Comparison of ENCODE assay signal across 11 cellular contexts in the genomic region with DNA sequence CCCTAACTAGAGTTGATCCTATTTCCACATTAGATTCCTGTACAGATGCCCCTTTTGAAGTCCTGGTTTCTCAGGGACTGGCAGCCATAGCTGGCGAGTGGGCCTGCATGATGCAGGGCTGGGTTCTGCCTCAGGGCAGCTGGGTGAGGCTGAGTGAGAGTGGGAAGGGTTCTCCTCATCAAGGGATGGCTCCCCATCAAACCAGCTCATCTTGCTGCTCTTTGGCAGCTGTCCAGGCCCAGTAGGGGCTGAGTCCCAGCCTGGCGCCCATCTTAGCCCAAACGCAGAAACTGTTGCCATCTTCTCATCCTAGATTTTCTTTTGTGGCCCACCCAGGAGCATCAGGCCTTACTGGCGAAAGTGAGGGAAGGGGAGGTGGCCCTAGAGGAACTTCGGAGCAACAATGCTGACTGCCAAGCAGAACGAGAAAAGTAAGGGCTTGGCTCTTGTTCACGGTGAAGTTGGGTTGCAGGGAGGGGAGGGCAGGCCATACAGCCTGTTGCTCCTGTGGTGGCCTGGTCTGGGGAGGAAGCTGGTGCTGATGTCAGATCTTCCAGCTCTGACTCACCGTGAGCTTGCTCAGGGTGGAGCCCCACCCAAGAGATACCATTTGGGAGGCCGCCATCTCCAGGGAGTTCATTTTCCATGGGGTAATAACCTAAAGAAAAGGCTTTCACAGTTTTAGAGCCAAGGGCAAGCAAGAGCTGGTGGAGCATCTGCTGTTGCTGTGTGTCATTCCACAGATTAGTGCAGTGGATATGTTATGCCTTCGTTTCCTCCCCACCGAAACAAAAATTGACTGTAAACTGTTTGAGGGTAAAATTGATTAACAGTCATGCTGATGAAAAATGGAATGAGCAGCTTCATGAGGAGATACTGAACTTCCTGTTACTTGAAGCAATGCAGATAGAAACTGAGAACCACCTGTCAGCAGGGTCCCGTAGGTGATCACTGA. TPM values are rescaled to one million over a fixed set of nuclear protein-coding genes. Genes with fewer than 3 reads are reported as not detected.
A peak's percentile ranks its signal among the peaks of the same experiment; 100 is the strongest.
DNase-seq lines count a peak whose midpoint lies in the region; ATAC-seq and TF ChIP-seq lines count a peak whose summit lies in the region.
"Had no signal": no experiment of that assay in that cellular context is flagged by ENCODE, and none has a peak within 500 bp of the region (broad histone marks: within the 10 kb centered on the region; RNA-seq: fewer than 3 reads in every experiment).

No MANE protein-coding gene starts in this region.

- ATAC-seq in HCT116 (peak; percentile 90), lung (ENCODE audit: insufficient read depth, low FRiP score) (peak; percentile 53), GM21723 (IDR thresholded peaks at IDR 0.05; ENCODE audit: unreplicated experiment) (no peak)
- peak; percentile 97 for ATAC-seq in activated naive CD8-positive, alpha-beta T cell treated with anti-CD3 and anti-CD28 coated beads, Interleukin-2, amount 50 U/mL, for 24 hours
- ATAC-seq: Panc1 had no signal

- POLR2A ChIA-PET in HCT116 (lab: Charles Lee), result interaction anchor here (1.3 kb wide), 1 partner anchor 26 kb away, joined by 3 read pairs; no protein-coding TSS in a partner anchor

- no peaks in the 10 kb centered on the region for H3K27me3 Mint-ChIP-seq in activated naive CD8-positive, alpha-beta T cell treated with anti-CD3 and anti-CD28 coated beads, Interleukin-2, amount 50 U/mL, for 24 hours
- H3K27me3 Mint-ChIP-seq: activated naive CD8-positive, alpha-beta T cell had no signal

- no peaks in the 10 kb centered on the region for H3K79me2 ChIP-seq in HCT116 (ENCODE audit: insufficient read depth, low read length)

- CTCF ChIA-PET in HCT116 (lab: Charles Lee), result interaction anchor here (1.1 kb wide), 1 partner anchor 19 kb away, joined by 3 read pairs; no protein-coding TSS in a partner anchor

- no peaks in the 10 kb centered on the region for H3K9me3 ChIP-seq in HCT116 (ENCODE audit: control insufficient read depth in 1 of 2, insufficient read depth in 1 of 2, low read depth in 1 of 2, low read length in 2 of 2)
- no peaks in the 10 kb centered on the region for H3K9me3 ChIP-seq in lung (ENCODE audit: control insufficient read depth in 2 of 2, insufficient read depth in 1 of 2, low read length in 1 of 2)

- H3K9me2 ChIP-seq in HCT116 (ENCODE audit: insufficient read depth), result no peaks in the 10 kb centered on the region

- 87 to 93% methylated on average over 12 of the region's 12 CpGs for WGBS in lung, 2 donors

- no peaks in the 10 kb centered on the region for H4K20me1 ChIP-seq in HCT116 (ENCODE audit: insufficient read depth)

- no peak for TF ChIP-seq RAD21 in HCT116 (IDR thresholded peaks at IDR 0.05; ENCODE audit: low read depth)

- H3K4me3 ChIP-seq in AG09309 (ENCODE audit: control insufficient read depth, low read depth, low read length) (no peak overlapping the region), HCT116 (replicated peaks in 1 of 2; ENCODE audit: low read depth in 1 of 2, low read length in 2 of 2) (peak overlapping the region in 1 of 2 experiments; percentile 16; a peak in 1 of 4 replicates), lung (no peak overlapping the region)

- peak overlapping the region; percentile 22; the same call in 1 of the 2 replicates for H3K27ac ChIP-seq in HCT116 (ENCODE audit: low read depth, low read length)
- no peak overlapping the region for H3K27ac ChIP-seq in lung (ENCODE audit: low read depth in 1 of 2, low read length in 1 of 2)

- H3K4me1 ChIP-seq in HCT116 (ENCODE audit: control insufficient read depth in 1 of 2, insufficient read depth in 2 of 2, low read length in 2 of 2) (peaks cover 4 to 42% of the 10 kb centered on the region in 2 experiments), lung (ENCODE audit: control insufficient read depth in 2 of 2, insufficient read depth in 2 of 2, low read length in 2 of 2) (no peaks in the 10 kb centered on the region)

- H3K4me1 Mint-ChIP-seq in activated naive CD8-positive, alpha-beta T cell treated with anti-CD3 and anti-CD28 coated beads, Interleukin-2, amount 50 U/mL, for 24 hours, result peaks cover 13% of the 10 kb centered on the region

- TSS peak; percentile 45 for BruUV-seq in HCT116 (replicated peaks; lab: Mats Ljungman, UMichigan)

- H3K9ac ChIP-seq in HCT116 (ENCODE audit: low read length), result peak overlapping the region; percentile 7; the same call in 1 of the 2 replicates

- no peaks in the 10 kb centered on the region for H3K9me3 Mint-ChIP-seq in activated naive CD8-positive, alpha-beta T cell treated with anti-CD3 and anti-CD28 coated beads, Interleukin-2, amount 50 U/mL, for 24 hours

- H3K36me3 Mint-ChIP-seq in activated naive CD8-positive, alpha-beta T cell treated with anti-CD3 and anti-CD28 coated beads, Interleukin-2, amount 50 U/mL, for 24 hours (ENCODE audit: low read depth), result no peaks in the 10 kb centered on the region

- H3K27me3 ChIP-seq in HCT116 (ENCODE audit: insufficient read depth, low read length) (no peaks in the 10 kb centered on the region), lung (ENCODE audit: control insufficient read depth, insufficient read depth) (no peaks in the 10 kb centered on the region)

- TF ChIP-seq POLR2A in HCT116 (IDR thresholded peaks at IDR 0.05; ENCODE audit: borderline replicate concordance, extremely low read depth, insufficient read depth, insufficient read length), result no peak

- RAD21 ChIA-PET in HCT116 (lab: Charles Lee; ENCODE audit: low non-redundant PET in 1 of 2, low total read pairs in 2 of 2, uncharacterized antibody in 2 of 2, unreplicated experiment in 2 of 2), result no interaction called here

- intact Hi-C loops in HCT116 (cut with micrococcal nuclease), result no loop called here

- H2AFZ ChIP-seq in HCT116 (ENCODE audit: low read depth, low read length, poor library complexity, severe bottlenecking), result no peak overlapping the region

- TF ChIP-seq CTCF in AG09309 (IDR thresholded peaks at IDR 0.05; ENCODE audit: control insufficient read depth, insufficient read depth, low read depth, low read length, missing control alignments) (no peak), HCT116 (IDR thresholded peaks at IDR 0.05 in 2 of 3, conservative IDR thresholded peaks at IDR 0.05 in 1 of 3; ENCODE audit: borderline replicate concordance in 1 of 3, insufficient read depth in 1 of 3, low read depth in 2 of 3, low read length in 2 of 3) (no peak), lung (IDR thresholded peaks at IDR 0.05; ENCODE audit: control extremely low read depth, extremely low read depth) (no peak)

- peak overlapping the region; percentile 16 for H3K27ac Mint-ChIP-seq in activated naive CD8-positive, alpha-beta T cell treated with anti-CD3 and anti-CD28 coated beads, Interleukin-2, amount 50 U/mL, for 24 hours
- H3K27ac Mint-ChIP-seq: activated naive CD8-positive, alpha-beta T cell had no signal

- peak; percentile 51 for DNase-seq in AG09309 (ENCODE audit: low read depth)
- peak; percentile 51 for DNase-seq in HCT116 (ENCODE audit: low read depth, low spot score)
- peak; percentile 50 for DNase-seq in activated naive CD8-positive, alpha-beta T cell treated with anti-CD3 and anti-CD28 coated beads, Interleukin-2, amount 50 U/mL, for 24 hours
- no peak for DNase-seq in lung (ENCODE audit: low spot score)
- DNase-seq in ecto neural progenitor cell (ENCODE audit: low spot score), result no peak
- DNase-seq in NCI-H2107 treated with DMSO at 0.1 percent for 48 hours (lab: John Stamatoyannopoulos, UW; ENCODE audit: unreplicated experiment), result no peak
- DNase-seq in HuH-7 (ENCODE audit: low spot score), result no peak
- DNase-seq: GDM1 had no signal

- H3K4me3 Mint-ChIP-seq in activated naive CD8-positive, alpha-beta T cell treated with anti-CD3 and anti-CD28 coated beads, Interleukin-2, amount 50 U/mL, for 24 hours, result no peak overlapping the region
- H3K4me3 Mint-ChIP-seq: activated naive CD8-positive, alpha-beta T cell had no signal

- H3K36me3 ChIP-seq in HCT116 (ENCODE audit: control insufficient read depth in 1 of 2, insufficient read depth in 2 of 2, low read length in 2 of 2), result peaks cover 0 to 9% of the 10 kb centered on the region in 2 experiments; a peak in 1 of 4 replicates
- peaks cover 0 to 14% of the 10 kb centered on the region in 2 donors for H3K36me3 ChIP-seq in lung (ENCODE audit: control insufficient read depth in 2 of 2, insufficient read depth in 2 of 2, low read length in 2 of 2)

- H3K4me2 ChIP-seq in HCT116 (ENCODE audit: low read length), result peak overlapping the region; percentile 59

TF ChIP-seq in HCT116, 20 proteins besides CTCF, POLR2A, EP300 and RAD21:
- TF ChIP-seq POLR2AphosphoS5 (IDR thresholded peaks at IDR 0.05; ENCODE audit: low read depth, low read length) (0 out of 2 replicates have a peak, but pooled peaks have one; percentile 26), SP1 (IDR thresholded peaks at IDR 0.05; ENCODE audit: low read depth) (peak; percentile 53), SIN3A (IDR thresholded peaks at IDR 0.05; ENCODE audit: low read depth) (no peak), YY1 (IDR thresholded peaks at IDR 0.05; ENCODE audit: extremely low read depth, insufficient replicate concordance, low read depth, low read length) (peak; percentile 43), TCF7L2 (IDR thresholded peaks at IDR 0.05; ENCODE audit: borderline replicate concordance, extremely low read depth, insufficient read depth, insufficient read length) (no peak), CBX3 (IDR thresholded peaks at IDR 0.05; ENCODE audit: low read depth) (0 out of 2 replicates have a peak, but pooled peaks have one; percentile 12), JUND (IDR thresholded peaks at IDR 0.05) (peak; percentile 73), SRF (IDR thresholded peaks at IDR 0.05; ENCODE audit: low read depth) (no peak), FOSL1 (IDR thresholded peaks at IDR 0.05; ENCODE audit: low read depth) (peak; percentile 81)

RNA-seq across cellular contexts. Expression of a gene that starts 34.7 kb away (rescaled TPM):
- total RNA-seq in HCT116 (2021; ENCODE audit: unreplicated experiment), result 12.3 TPM
- 12.9 and 13.8 TPM in 2 replicates for polyA plus RNA-seq in HCT116 (2012)
- 10 to 100 TPM in 1 of 2 donors, 1 to 10 TPM in 1; 9.2 to 13.9 TPM for total RNA-seq in lung
- 1 to 10 TPM; 5.6 to 6.2 TPM for polyA plus RNA-seq in lung

RNA-seq across cellular contexts. Expression of a gene that starts 37.0 kb away (rescaled TPM):
- 42.2 TPM for total RNA-seq in HCT116 (2021; ENCODE audit: unreplicated experiment)
- polyA plus RNA-seq in HCT116 (2012), result 11.7 and 11.8 TPM in 2 replicates
- total RNA-seq in lung, result 10 to 100 TPM; 40.6 to 63.7 TPM
- polyA plus RNA-seq in lung, result 10 to 100 TPM; 12.1 to 12.3 TPM

Comparison
In these comparisons a context has a peak if more than half of its experiments do, and no peak if none do; other contexts are left out.
1. DNase-seq: peak in AG09309 (single experiment), HCT116 (single experiment) and activated naive CD8-positive, alpha-beta T cell treated with anti-CD3 and anti-CD28 coated beads, Interleukin-2, amount 50 U/mL, for 24 hours (single experiment); none in lung (single experiment), ecto neural progenitor cell (single experiment), NCI-H2107 treated with DMSO at 0.1 percent for 48 hours (single experiment) and HuH-7 (single experiment).